In the genomic region with DNA sequence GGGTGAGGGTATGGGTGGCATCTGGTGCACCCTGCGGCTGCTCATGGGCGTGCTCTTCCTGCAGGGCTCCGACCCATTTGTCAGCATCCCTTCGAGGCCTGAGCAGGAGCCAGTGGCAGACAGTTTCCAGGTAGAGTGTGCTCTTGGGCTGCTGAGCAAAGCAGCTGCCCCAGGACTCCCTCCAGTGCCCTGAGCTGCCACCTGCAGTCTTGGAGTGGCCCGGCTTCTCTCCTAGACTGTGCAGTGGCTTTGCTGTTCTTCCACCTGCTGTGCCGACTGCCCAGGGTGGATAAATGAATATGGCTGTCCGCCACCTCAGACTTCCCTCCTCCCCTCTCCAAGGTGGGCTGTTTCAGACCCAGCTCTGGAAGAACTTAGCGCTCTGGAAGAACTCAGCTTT, we compare ENCODE assay signal across 29 cellular contexts.
"Had no signal": no experiment of that assay in that cellular context is flagged by ENCODE, and none has a peak within 500 bp of the region (broad histone marks: within the 10 kb centered on the region; RNA-seq: fewer than 3 reads in every experiment).

No MANE protein-coding gene starts in this region.

- H3K27ac Mint-ChIP-seq: activated CD4-positive, alpha-beta memory T cell treated with anti-CD3 and anti-CD28 coated beads for 36 hours; activated T-cell treated with anti-CD3 and anti-CD28 coated beads, Interleukin-2, amount 50 U/mL, for 24 hours; natural killer cell treated with Interleukin-12 subunit alpha and Interleukin-12 subunit beta and Interleukin-15 and Interleukin-18, amount 100 ng/mL, for 72 hours; progenitor cell of endocrine pancreas; stimulated activated naive CD8-positive, alpha-beta T cell treated with anti-CD3 and anti-CD28 coated beads, Interleukin-15, Interleukin-2, amounts not matched to agents 100 ng/mL and 50 ng/mL, for 24 hours had no signal

- H3K27ac ChIP-seq: brain microvascular endothelial cell, esophagus muscularis mucosa, right lobe of liver, thoracic aorta, WERI-Rb-1 had no signal

- FAIRE-seq: astrocyte, endothelial cell of umbilical vein, islet of Langerhans, urothelium cell line had no signal

- H3K4me3 Mint-ChIP-seq: activated CD4-positive, alpha-beta memory T cell treated with anti-CD3 and anti-CD28 coated beads for 36 hours; activated T-cell treated with anti-CD3 and anti-CD28 coated beads, Interleukin-2, amount 50 U/mL, for 24 hours; effector memory CD8-positive, alpha-beta T cell; natural killer cell treated with Interleukin-12 subunit alpha and Interleukin-12 subunit beta and Interleukin-15 and Interleukin-18, amount 100 ng/mL, for 72 hours; stimulated activated naive CD8-positive, alpha-beta T cell treated with anti-CD3 and anti-CD28 coated beads, Interleukin-15, Interleukin-2, amounts not matched to agents 100 ng/mL and 50 ng/mL, for 24 hours had no signal

- H3K27me3 ChIP-seq: brain microvascular endothelial cell, esophagus muscularis mucosa, right lobe of liver had no signal

- H3K4me3 ChIP-seq: esophagus muscularis mucosa, mucosa of descending colon, right lobe of liver, thoracic aorta had no signal

- DNase-seq: activated CD4-positive, alpha-beta memory T cell treated with anti-CD3 and anti-CD28 coated beads for 36 hours; activated CD4-positive, alpha-beta T cell treated with anti-CD3 and anti-CD28 coated beads for 48 hours; activated CD8-positive, alpha-beta memory T cell treated with anti-CD3 and anti-CD28 coated beads, Interleukin-2, amount 50 U/mL, for 4 hours; activated gamma-delta T cell; activated naive CD4-positive, alpha-beta T cell treated with anti-CD3 and anti-CD28 coated beads, Interleukin-2, amount 50 U/mL, for 16 hours; activated T-cell treated with anti-CD3 and anti-CD28 coated beads, Interleukin-2, amount 50 U/mL, for 24 hours; amniotic stem cell; brain microvascular endothelial cell; caudate nucleus; cortex of kidney; effector memory CD8-positive, alpha-beta T cell; foreskin melanocyte; left ventricle myocardium superior; right lobe of liver; stimulated activated CD4-positive, alpha-beta T cell treated with anti-CD3 and anti-CD28 coated beads, Interleukin-4, amount 100 ng/mL, for 1 hour; T-helper 9 cell; trophoblast cell; WERI-Rb-1 had no signal

- H3K9me3 ChIP-seq: esophagus muscularis mucosa, mucosa of descending colon, right lobe of liver, thoracic aorta had no signal

- H3K4me1 ChIP-seq: esophagus muscularis mucosa, right lobe of liver had no signal

- ATAC-seq: activated CD4-positive, CD25-positive, alpha-beta regulatory T cell treated with anti-CD3 and anti-CD28 coated beads, Interleukin-2, amount 50 U/mL, for 24 hours; effector memory CD8-positive, alpha-beta T cell; left ventricle myocardium superior; mucosa of descending colon had no signal

- H3K9me3 Mint-ChIP-seq: activated CD4-positive, alpha-beta memory T cell treated with anti-CD3 and anti-CD28 coated beads for 36 hours; activated T-cell treated with anti-CD3 and anti-CD28 coated beads, Interleukin-2, amount 50 U/mL, for 24 hours; effector memory CD8-positive, alpha-beta T cell; natural killer cell treated with Interleukin-12 subunit alpha and Interleukin-12 subunit beta and Interleukin-15 and Interleukin-18, amount 100 ng/mL, for 72 hours; stimulated activated naive CD8-positive, alpha-beta T cell treated with anti-CD3 and anti-CD28 coated beads, Interleukin-15, Interleukin-2, amounts not matched to agents 100 ng/mL and 50 ng/mL, for 24 hours had no signal
